In genomic region chr11:64590763-64591221, GRCh38 we compare ENCODE assay signal across 18 cellular contexts. TPM values are rescaled to one million over a fixed set of nuclear protein-coding genes. Genes with fewer than 3 reads are reported as not detected.
A peak's percentile ranks its signal among the peaks of the same experiment; 100 is the strongest.
DNase-seq lines count a peak whose midpoint lies in the region; ATAC-seq and TF ChIP-seq lines count a peak whose summit lies in the region.
"Had no signal": no experiment of that assay in that cellular context is flagged by ENCODE, and none has a peak within 500 bp of the region (broad histone marks: within the 10 kb centered on the region; RNA-seq: fewer than 3 reads in every experiment).

TSS of gene SLC22A12 (plus strand) at chr11:64591220. CDS start at chr11:64591557, 337 bp downstream.

- no peaks in the 10 kb centered on the region for H3K23me2 ChIP-seq in H9 (ENCODE audit: insufficient read length, low read depth, low read length, poor library complexity, severe bottlenecking)

- CTCF ChIA-PET in Panc1 (lab: Charles Lee), result no interaction called here

- H3K4me3 Mint-ChIP-seq in H9, result no peak within 1 kb of the TSS
- H3K4me3 Mint-ChIP-seq: IgD-negative memory B cell had no signal

- H3T11ph ChIP-seq in H9 (ENCODE audit: low read length), result no peak within 1 kb of the TSS

- no peaks in the 10 kb centered on the region; a peak in 2 of 7 replicates for H3K36me3 Mint-ChIP-seq in H9 (ENCODE audit: insufficient read depth in 1 of 3, low read depth in 3 of 3)
- H3K36me3 Mint-ChIP-seq: IgD-negative memory B cell had no signal

- no peak for DNase-seq in H9
- DNase-seq in Panc1 (ENCODE audit: low read depth, low spot score), result no peak
- peak; percentile 40 for DNase-seq in left kidney (ENCODE audit: low read depth, low spot score)
- no peak for DNase-seq in neuronal stem cell (ENCODE audit: low spot score)
- DNase-seq in activated CD4-positive, alpha-beta T cell treated with anti-CD3 and anti-CD28 coated beads for 4 hours, result no peak
- no peak for DNase-seq in ascending aorta (ENCODE audit: low spot score in 2 of 2)
- no peak for DNase-seq in glomerular visceral epithelial cell (ENCODE audit: extremely low spot score)
- DNase-seq: Kasumi-1, MM.1S, NCI-H1105, NCI-H1694, NCI-H226, NCI-H524 treated with DMSO at 0.1 percent for 48 hours, SIG-M5 had no signal

- H3K4me1 Mint-ChIP-seq in H9, result no peaks in the 10 kb centered on the region

- ATAC-seq in Panc1, result 0 out of 2 replicates have a peak, but pooled peaks have one; percentile 31
- no peak for ATAC-seq in HG02884 (IDR thresholded peaks at IDR 0.05; ENCODE audit: unreplicated experiment)

- no peak within 1 kb of the TSS for H2AK5ac ChIP-seq in H9 (ENCODE audit: insufficient read length, low read length)
- no peak within 1 kb of the TSS for H2AK5ac ChIP-seq in neuronal stem cell (ENCODE audit: low read depth, low read length)

- no peak within 1 kb of the TSS for H2BK15ac ChIP-seq in H9 (ENCODE audit: low read depth, low read length)
- no peak within 1 kb of the TSS for H2BK15ac ChIP-seq in neuronal stem cell (ENCODE audit: low read length)

- H3K79me2 ChIP-seq in H9 (ENCODE audit: insufficient read depth, low read length), result no peaks in the 10 kb centered on the region

- H3K4me1 ChIP-seq in H9 (ENCODE audit: insufficient read depth, low read length) (no peaks in the 10 kb centered on the region), Panc1 (ENCODE audit: control insufficient read depth, insufficient read depth, low read length) (no peaks in the 10 kb centered on the region), neuronal stem cell (ENCODE audit: control insufficient read depth in 2 of 2, insufficient read depth in 1 of 2, low read depth in 1 of 2, low read length in 2 of 2) (no peaks in the 10 kb centered on the region), ascending aorta (no peaks in the 10 kb centered on the region)

- H3K4me3 ChIP-seq in Panc1 (ENCODE audit: low read depth in 2 of 2, low read length in 2 of 2) (no peak within 1 kb of the TSS), neuronal stem cell (ENCODE audit: low read length in 2 of 2) (no peak within 1 kb of the TSS), ascending aorta (no peak within 1 kb of the TSS)

- H3K4me2 ChIP-seq in H9 (ENCODE audit: insufficient read depth, insufficient read length, low read length) (no peak within 1 kb of the TSS), neuronal stem cell (ENCODE audit: insufficient read depth, low read length, poor library complexity, severe bottlenecking) (no peak within 1 kb of the TSS)

- no peaks in the 10 kb centered on the region for H3K9me3 ChIP-seq in H9 (ENCODE audit: control insufficient read depth, low read depth, low read length)
- peaks cover 8% of the 10 kb centered on the region; the same call in 1 of the 2 replicates for H3K9me3 ChIP-seq in Panc1 (ENCODE audit: control insufficient read depth, insufficient read depth, low read depth, low read length)
- peaks cover 0 to 5% of the 10 kb centered on the region in 2 donors for H3K9me3 ChIP-seq in neuronal stem cell (replicated peaks in 1 of 2; ENCODE audit: control insufficient read depth in 2 of 2, insufficient read depth in 1 of 2, low read depth in 1 of 2, low read length in 2 of 2)
- peaks cover 0 to 7% of the 10 kb centered on the region in 2 donors for H3K9me3 ChIP-seq in ascending aorta

- H3K79me1 ChIP-seq in H9 (ENCODE audit: insufficient read depth, low read depth, low read length, poor library complexity, severe bottlenecking), result no peaks in the 10 kb centered on the region
- H3K79me1 ChIP-seq in neuronal stem cell (ENCODE audit: low read depth, low read length), result no peaks in the 10 kb centered on the region

- POLR2A ChIA-PET in Panc1 (lab: Charles Lee), result no interaction called here

- BruUV-seq in Panc1 (replicated peaks; lab: Mats Ljungman, UMichigan), result no TSS peak

- peaks cover 9 to 11% of the 10 kb centered on the region in 2 experiments for H3K9me3 Mint-ChIP-seq in H9

- H2AFZ ChIP-seq in H9 (ENCODE audit: low read length), result no peak within 1 kb of the TSS
- H2AFZ ChIP-seq in neuronal stem cell (ENCODE audit: low read length), result no peak within 1 kb of the TSS

- no peak within 1 kb of the TSS for H2BK20ac ChIP-seq in H9 (ENCODE audit: low read depth, low read length, poor library complexity, severe bottlenecking)

- no peak within 1 kb of the TSS for H3K27ac ChIP-seq in H9 (ENCODE audit: insufficient read length, low read depth, low read length)
- H3K27ac ChIP-seq in Panc1 (ENCODE audit: low read length), result no peak within 1 kb of the TSS
- no peak within 1 kb of the TSS for H3K27ac ChIP-seq in neuronal stem cell (replicated peaks; ENCODE audit: low read length)
- no peak within 1 kb of the TSS for H3K27ac ChIP-seq in ascending aorta

- H3K18ac ChIP-seq in H9 (ENCODE audit: insufficient read length, low read depth, low read length) (no peak within 1 kb of the TSS), neuronal stem cell (ENCODE audit: low read length) (peak within 1 kb of the TSS; percentile 63)

- H3K14ac ChIP-seq in H9 (ENCODE audit: insufficient read depth, low read length) (peak within 1 kb of the TSS; percentile 41; the same call in 1 of the 2 replicates), neuronal stem cell (ENCODE audit: low read length) (no peak within 1 kb of the TSS)

- H3K56ac ChIP-seq in H9 (ENCODE audit: insufficient read length, low read depth, low read length), result no peak within 1 kb of the TSS

- no peak within 1 kb of the TSS for H3K9ac ChIP-seq in H9 (ENCODE audit: extremely low read depth, insufficient read length, low read length)
- peak within 1 kb of the TSS; percentile 72 for H3K9ac ChIP-seq in neuronal stem cell (ENCODE audit: low read depth, low read length, poor library complexity)

- TF ChIP-seq CTCF in H9 (conservative IDR thresholded peaks at IDR 0.05) (no peak), Panc1 (IDR thresholded peaks at IDR 0.05) (no peak), ascending aorta (IDR thresholded peaks at IDR 0.05) (no peak)

- in situ Hi-C loops in Panc1 (cut with HindIII; ENCODE audit: low pct_unique_long_range_greater_than_20kb, low sequenced_read_pairs), result no loop called here

- no peaks in the 10 kb centered on the region for H4K20me1 ChIP-seq in H9 (ENCODE audit: control insufficient read depth, insufficient read depth, insufficient read length)

- H3K27me3 ChIP-seq in H9 (ENCODE audit: insufficient read depth, low read length), result no peaks in the 10 kb centered on the region
- H3K27me3 ChIP-seq in Panc1 (ENCODE audit: control insufficient read depth, insufficient read depth, low read length), result no peaks in the 10 kb centered on the region
- no peaks in the 10 kb centered on the region for H3K27me3 ChIP-seq in neuronal stem cell (ENCODE audit: control insufficient read depth in 3 of 3, insufficient read depth in 3 of 3, low read depth in 1 of 3, low read length in 3 of 3)
- H3K27me3 ChIP-seq in ascending aorta, result no peaks in the 10 kb centered on the region

- H2BK12ac ChIP-seq in H9 (ENCODE audit: insufficient read length, low read depth, low read length) (no peak within 1 kb of the TSS), neuronal stem cell (ENCODE audit: low read length) (no peak within 1 kb of the TSS)

- H3K23ac ChIP-seq in H9 (ENCODE audit: insufficient read length, low read depth, low read length) (no peak within 1 kb of the TSS), neuronal stem cell (ENCODE audit: low read depth, low read length, poor library complexity) (peak within 1 kb of the TSS; percentile 59)

- peaks cover 37% of the 10 kb centered on the region for H3K27me3 Mint-ChIP-seq in H9 (ENCODE audit: low read depth)

- H2BK5ac ChIP-seq in H9 (ENCODE audit: insufficient read length, low read length) (no peak within 1 kb of the TSS), neuronal stem cell (ENCODE audit: low read length) (no peak within 1 kb of the TSS)

- H2BK120ac ChIP-seq in H9 (ENCODE audit: low read depth, low read length, poor library complexity, severe bottlenecking) (no peak within 1 kb of the TSS), neuronal stem cell (ENCODE audit: low read depth, low read length) (no peak within 1 kb of the TSS)

- no peak within 1 kb of the TSS for H3K27ac Mint-ChIP-seq in H9
- H3K27ac Mint-ChIP-seq: IgD-negative memory B cell had no signal

- intact Hi-C loops in Panc1 (cut with micrococcal nuclease; ENCODE audit: unreplicated experiment), result no loop called here
- intact Hi-C loops in ascending aorta (cut with DNase I), result no loop called here

- no peak within 1 kb of the TSS for H4K5ac ChIP-seq in H9 (ENCODE audit: insufficient read length, low read depth, low read length)

- no peak within 1 kb of the TSS for H3K4ac ChIP-seq in H9 (ENCODE audit: low read depth, low read length)
- no peak within 1 kb of the TSS for H3K4ac ChIP-seq in neuronal stem cell (ENCODE audit: low read length)

- no peak within 1 kb of the TSS for H4K91ac ChIP-seq in H9 (ENCODE audit: insufficient read length, low read depth, low read length)
- H4K91ac ChIP-seq in neuronal stem cell (ENCODE audit: low read depth, low read length, poor library complexity), result no peak within 1 kb of the TSS

- WGBS in H9 (ENCODE audit: extremely low coverage, insufficient read length, low lambda C conversion rate), result no CpG with 5 or more reads among the region's 14 CpGs
- WGBS in neuronal stem cell (ENCODE audit: extremely low coverage in 2 of 2, insufficient read length in 2 of 2, insufficient replicate concordance in 1 of 2), 2 donors, result no CpG with 5 or more reads among the region's 14 CpGs

- H4K8ac ChIP-seq in H9 (replicated peaks; ENCODE audit: insufficient read length, low read depth, low read length), result no peak within 1 kb of the TSS
- H4K8ac ChIP-seq in neuronal stem cell (ENCODE audit: low read depth, low read length), result no peak within 1 kb of the TSS

- no peaks in the 10 kb centered on the region for H3K36me3 ChIP-seq in Panc1 (ENCODE audit: control insufficient read depth, insufficient read depth, low read length)
- no peaks in the 10 kb centered on the region for H3K36me3 ChIP-seq in neuronal stem cell (replicated peaks in 1 of 2; ENCODE audit: control insufficient read depth in 2 of 2, insufficient read depth in 2 of 2, low read length in 2 of 2)
- H3K36me3 ChIP-seq in ascending aorta, result no peaks in the 10 kb centered on the region

RNA-seq across cellular contexts. Expression of gene SLC22A12, which starts in this region (rescaled TPM):
- total RNA-seq in H9 (2021) (not detected in 2 replicates), Panc1 (2021; ENCODE audit: unreplicated experiment) (not detected), ascending aorta (not detected)
- polyA plus RNA-seq in Panc1 (2012; ENCODE audit: insufficient read length), result not detected
- polyA plus RNA-seq in neuronal stem cell (2013, experiment 1 of 2), result not detected
- not detected for polyA plus RNA-seq in neuronal stem cell (2013, experiment 2 of 2)
- total RNA-seq: H7, HT1080 had no signal
- polyA plus RNA-seq: IgD-negative memory B cell had no signal

Comparison
In these comparisons a context has a peak if more than half of its experiments do, and no peak if none do; other contexts are left out.
1. Peak in ATAC-seq in Panc1; RNA of the gene not detected or under 1 TPM.